ENCODE assay signal across 1 cellular context in the genomic region with DNA sequence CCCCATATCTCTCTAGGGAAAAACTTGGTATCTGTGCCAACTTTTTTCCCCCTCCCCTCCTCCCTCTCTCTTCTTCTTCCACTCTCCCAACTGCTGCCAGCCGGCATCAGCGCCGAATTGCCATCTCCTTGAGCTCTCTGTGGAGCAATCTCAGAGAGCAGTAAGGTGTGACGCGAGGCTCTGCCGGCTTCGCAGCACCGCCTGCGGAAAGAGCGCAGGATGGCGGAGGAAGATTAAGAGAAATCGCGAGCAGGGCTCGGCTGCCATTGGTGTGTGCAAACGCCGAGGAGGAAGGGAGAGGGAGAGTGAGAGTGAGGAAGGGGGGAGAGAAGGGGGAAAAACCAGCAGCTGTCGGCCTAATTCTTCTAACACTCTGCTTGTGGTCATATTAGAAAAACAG.
A peak's percentile ranks its signal among the peaks of the same experiment; 100 is the strongest.
TF ChIP-seq lines count a peak whose summit lies in the region.

No MANE protein-coding gene starts in this region.

TF ChIP-seq in H1, 55 proteins besides CTCF, POLR2A, EP300 and RAD21 (continued from another document):
- TF ChIP-seq, protein P1, sequence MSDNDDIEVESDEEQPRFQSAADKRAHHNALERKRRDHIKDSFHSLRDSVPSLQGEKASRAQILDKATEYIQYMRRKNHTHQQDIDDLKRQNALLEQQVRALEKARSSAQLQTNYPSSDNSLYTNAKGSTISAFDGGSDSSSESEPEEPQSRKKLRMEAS (IDR thresholded peaks at IDR 0.05) = 0 out of 2 replicates have a peak, but pooled peaks have one; percentile 28
- TF ChIP-seq POU5F1 (IDR thresholded peaks at IDR 0.05; ENCODE audit: low read depth, low read length) (no peak), TAF1 (IDR thresholded peaks at IDR 0.05; ENCODE audit: low read depth, low read length) (0 out of 2 replicates have a peak, but pooled peaks have one; percentile 30), YY1 (IDR thresholded peaks at IDR 0.05; ENCODE audit: low read depth, low read length) (peak; percentile 74; the same call in 1 of the 2 replicates)
